In the genomic region with DNA sequence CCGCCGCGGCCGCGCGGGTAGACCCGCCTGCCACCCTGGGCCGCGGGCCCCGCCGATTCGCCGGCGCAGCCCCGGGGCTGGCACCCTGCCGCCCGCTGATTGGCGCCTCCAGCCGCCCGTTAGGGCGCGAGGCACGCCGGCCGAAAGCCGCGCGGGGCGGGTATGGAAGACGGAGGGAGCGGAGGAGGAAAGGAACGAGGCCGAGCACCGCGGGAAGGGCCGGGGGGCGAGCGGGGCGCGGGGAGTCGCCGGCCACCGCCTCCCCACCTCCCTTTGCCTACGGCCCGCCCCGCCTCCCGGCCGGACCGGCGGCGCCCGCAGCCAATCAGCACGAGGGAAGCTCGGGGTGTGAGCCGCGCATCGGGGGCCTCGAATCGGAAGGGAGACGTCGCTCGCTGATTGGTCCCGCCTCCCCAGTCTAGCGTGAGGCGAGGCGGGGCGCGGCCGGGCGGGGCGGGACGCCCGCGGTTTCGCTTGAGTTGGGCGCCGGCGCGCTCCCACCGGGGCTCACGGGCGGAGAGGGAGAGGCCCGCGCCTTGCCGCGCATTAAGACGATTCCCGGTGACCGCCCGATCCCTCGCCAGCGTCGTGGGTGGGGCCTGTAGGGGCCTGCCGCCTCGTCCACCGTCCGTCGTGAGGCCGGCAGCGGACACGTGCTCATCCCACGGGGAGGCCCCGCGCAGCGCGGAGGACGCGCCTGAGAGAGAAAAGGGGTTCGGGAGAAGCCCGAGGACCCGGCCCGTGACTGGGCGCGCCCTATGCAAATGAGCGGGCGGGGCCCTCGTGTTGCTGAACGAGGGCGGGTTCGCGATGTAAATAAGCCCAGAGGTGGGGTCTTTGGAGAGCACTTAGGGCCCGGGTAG, we compare ENCODE assay signal across 1 cellular context.
TF ChIP-seq lines count a peak whose summit lies in the region.

No MANE protein-coding gene starts in this region.

TF ChIP-seq in K562, 482 proteins besides CTCF, POLR2A, EP300 and RAD21 (continued from another document):
- TF ChIP-seq, protein P1, sequence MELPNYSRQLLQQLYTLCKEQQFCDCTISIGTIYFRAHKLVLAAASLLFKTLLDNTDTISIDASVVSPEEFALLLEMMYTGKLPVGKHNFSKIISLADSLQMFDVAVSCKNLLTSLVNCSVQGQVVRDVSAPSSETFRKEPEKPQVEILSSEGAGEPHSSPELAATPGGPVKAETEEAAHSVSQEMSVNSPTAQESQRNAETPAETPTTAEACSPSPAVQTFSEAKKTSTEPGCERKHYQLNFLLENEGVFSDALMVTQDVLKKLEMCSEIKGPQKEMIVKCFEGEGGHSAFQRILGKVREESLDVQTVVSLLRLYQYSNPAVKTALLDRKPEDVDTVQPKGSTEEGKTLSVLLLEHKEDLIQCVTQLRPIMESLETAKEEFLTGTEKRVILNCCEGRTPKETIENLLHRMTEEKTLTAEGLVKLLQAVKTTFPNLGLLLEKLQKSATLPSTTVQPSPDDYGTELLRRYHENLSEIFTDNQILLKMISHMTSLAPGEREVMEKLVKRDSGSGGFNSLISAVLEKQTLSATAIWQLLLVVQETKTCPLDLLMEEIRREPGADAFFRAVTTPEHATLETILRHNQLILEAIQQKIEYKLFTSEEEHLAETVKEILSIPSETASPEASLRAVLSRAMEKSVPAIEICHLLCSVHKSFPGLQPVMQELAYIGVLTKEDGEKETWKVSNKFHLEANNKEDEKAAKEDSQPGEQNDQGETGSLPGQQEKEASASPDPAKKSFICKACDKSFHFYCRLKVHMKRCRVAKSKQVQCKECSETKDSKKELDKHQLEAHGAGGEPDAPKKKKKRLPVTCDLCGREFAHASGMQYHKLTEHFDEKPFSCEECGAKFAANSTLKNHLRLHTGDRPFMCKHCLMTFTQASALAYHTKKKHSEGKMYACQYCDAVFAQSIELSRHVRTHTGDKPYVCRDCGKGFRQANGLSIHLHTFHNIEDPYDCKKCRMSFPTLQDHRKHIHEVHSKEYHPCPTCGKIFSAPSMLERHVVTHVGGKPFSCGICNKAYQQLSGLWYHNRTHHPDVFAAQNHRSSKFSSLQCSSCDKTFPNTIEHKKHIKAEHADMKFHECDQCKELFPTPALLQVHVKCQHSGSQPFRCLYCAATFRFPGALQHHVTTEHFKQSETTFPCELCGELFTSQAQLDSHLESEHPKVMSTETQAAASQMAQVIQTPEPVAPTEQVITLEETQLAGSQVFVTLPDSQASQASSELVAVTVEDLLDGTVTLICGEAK (IDR thresholded peaks at IDR 0.05): no peak
- TF ChIP-seq, protein P1 (CRISPR knock-in tag; IDR thresholded peaks at IDR 0.05): peak; percentile 45; the same call in 1 of the 2 replicates
- TF ChIP-seq, protein P2, sequence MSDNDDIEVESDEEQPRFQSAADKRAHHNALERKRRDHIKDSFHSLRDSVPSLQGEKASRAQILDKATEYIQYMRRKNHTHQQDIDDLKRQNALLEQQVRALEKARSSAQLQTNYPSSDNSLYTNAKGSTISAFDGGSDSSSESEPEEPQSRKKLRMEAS (CRISPR knock-in tag; IDR thresholded peaks at IDR 0.05): peak; percentile 99
- TF ChIP-seq ZNF224 (CRISPR knock-in tag; IDR thresholded peaks at IDR 0.05): no peak
- TF ChIP-seq, protein P3, sequence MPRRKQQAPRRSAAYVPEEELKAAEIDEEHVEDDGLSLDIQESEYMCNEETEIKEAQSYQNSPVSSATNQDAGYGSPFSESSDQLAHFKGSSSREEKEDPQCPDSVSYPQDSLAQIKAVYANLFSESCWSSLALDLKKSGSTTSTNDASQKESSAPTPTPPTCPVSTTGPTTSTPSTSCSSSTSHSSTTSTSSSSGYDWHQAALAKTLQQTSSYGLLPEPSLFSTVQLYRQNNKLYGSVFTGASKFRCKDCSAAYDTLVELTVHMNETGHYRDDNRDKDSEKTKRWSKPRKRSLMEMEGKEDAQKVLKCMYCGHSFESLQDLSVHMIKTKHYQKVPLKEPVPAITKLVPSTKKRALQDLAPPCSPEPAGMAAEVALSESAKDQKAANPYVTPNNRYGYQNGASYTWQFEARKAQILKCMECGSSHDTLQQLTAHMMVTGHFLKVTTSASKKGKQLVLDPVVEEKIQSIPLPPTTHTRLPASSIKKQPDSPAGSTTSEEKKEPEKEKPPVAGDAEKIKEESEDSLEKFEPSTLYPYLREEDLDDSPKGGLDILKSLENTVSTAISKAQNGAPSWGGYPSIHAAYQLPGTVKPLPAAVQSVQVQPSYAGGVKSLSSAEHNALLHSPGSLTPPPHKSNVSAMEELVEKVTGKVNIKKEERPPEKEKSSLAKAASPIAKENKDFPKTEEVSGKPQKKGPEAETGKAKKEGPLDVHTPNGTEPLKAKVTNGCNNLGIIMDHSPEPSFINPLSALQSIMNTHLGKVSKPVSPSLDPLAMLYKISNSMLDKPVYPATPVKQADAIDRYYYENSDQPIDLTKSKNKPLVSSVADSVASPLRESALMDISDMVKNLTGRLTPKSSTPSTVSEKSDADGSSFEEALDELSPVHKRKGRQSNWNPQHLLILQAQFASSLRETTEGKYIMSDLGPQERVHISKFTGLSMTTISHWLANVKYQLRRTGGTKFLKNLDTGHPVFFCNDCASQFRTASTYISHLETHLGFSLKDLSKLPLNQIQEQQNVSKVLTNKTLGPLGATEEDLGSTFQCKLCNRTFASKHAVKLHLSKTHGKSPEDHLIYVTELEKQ (CRISPR knock-in tag; IDR thresholded peaks at IDR 0.05): no peak
- no peak for TF ChIP-seq ZSCAN32 (CRISPR knock-in tag; IDR thresholded peaks at IDR 0.05)
- TF ChIP-seq LARP7 (IDR thresholded peaks at IDR 0.05): no peak
- peak; percentile 70; the same call in 1 of the 2 replicates for TF ChIP-seq ZBTB7A (IDR thresholded peaks at IDR 0.05; ENCODE audit: borderline replicate concordance, control insufficient read depth, low read depth, low read length)
- TF ChIP-seq HDAC1 (IDR thresholded peaks at IDR 0.05): no peak; a peak in 1 of 4 replicates
- TF ChIP-seq POLR2B (IDR thresholded peaks at IDR 0.05; ENCODE audit: low read depth, partially characterized antibody): no peak
- TF ChIP-seq HNRNPLL (IDR thresholded peaks at IDR 0.05; ENCODE audit: low read depth, low read length, poor library complexity, severe bottlenecking): no peak
- TF ChIP-seq, protein P4, sequence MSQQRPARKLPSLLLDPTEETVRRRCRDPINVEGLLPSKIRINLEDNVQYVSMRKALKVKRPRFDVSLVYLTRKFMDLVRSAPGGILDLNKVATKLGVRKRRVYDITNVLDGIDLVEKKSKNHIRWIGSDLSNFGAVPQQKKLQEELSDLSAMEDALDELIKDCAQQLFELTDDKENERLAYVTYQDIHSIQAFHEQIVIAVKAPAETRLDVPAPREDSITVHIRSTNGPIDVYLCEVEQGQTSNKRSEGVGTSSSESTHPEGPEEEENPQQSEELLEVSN (IDR thresholded peaks at IDR 0.05; ENCODE audit: borderline replicate concordance in 1 of 2, extremely low read depth in 1 of 2, insufficient read depth in 1 of 2, insufficient read length in 1 of 2, low read depth in 1 of 2, low read length in 1 of 2, poor library complexity in 1 of 2, severe bottlenecking in 1 of 2): peak; percentile 89 to 91
- TF ChIP-seq SMARCB1 (IDR thresholded peaks at IDR 0.05; ENCODE audit: insufficient read length, low read depth): no peak
- TF ChIP-seq RBFOX2 (IDR thresholded peaks at IDR 0.05; ENCODE audit: low read depth, low read length): peak; percentile 93
- TF ChIP-seq PHF8 (IDR thresholded peaks at IDR 0.05; ENCODE audit: borderline replicate concordance, low read length): peak; percentile 77; the same call in 1 of the 2 replicates
- no peak for TF ChIP-seq ZC3H8 (IDR thresholded peaks at IDR 0.05)
- TF ChIP-seq, protein P5, sequence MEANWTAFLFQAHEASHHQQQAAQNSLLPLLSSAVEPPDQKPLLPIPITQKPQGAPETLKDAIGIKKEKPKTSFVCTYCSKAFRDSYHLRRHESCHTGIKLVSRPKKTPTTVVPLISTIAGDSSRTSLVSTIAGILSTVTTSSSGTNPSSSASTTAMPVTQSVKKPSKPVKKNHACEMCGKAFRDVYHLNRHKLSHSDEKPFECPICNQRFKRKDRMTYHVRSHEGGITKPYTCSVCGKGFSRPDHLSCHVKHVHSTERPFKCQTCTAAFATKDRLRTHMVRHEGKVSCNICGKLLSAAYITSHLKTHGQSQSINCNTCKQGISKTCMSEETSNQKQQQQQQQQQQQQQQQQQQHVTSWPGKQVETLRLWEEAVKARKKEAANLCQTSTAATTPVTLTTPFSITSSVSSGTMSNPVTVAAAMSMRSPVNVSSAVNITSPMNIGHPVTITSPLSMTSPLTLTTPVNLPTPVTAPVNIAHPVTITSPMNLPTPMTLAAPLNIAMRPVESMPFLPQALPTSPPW (CRISPR knock-in tag; IDR thresholded peaks at IDR 0.05): peak; percentile 75
- peak; percentile 56 for TF ChIP-seq RBBP5 (IDR thresholded peaks at IDR 0.05; ENCODE audit: borderline replicate concordance, insufficient read depth, low read length, poor library complexity, severe bottlenecking)
- no peak for TF ChIP-seq GABPB1 (CRISPR knock-in tag; IDR thresholded peaks at IDR 0.05)
- no peak for TF ChIP-seq MTF1 (CRISPR knock-in tag; IDR thresholded peaks at IDR 0.05; ENCODE audit: borderline replicate concordance)
- TF ChIP-seq ZNF263 (CRISPR knock-in tag; IDR thresholded peaks at IDR 0.05; ENCODE audit: borderline replicate concordance): 0 out of 2 replicates have a peak, but pooled peaks have one; percentile 50
- no peak for TF ChIP-seq SRSF9 (IDR thresholded peaks at IDR 0.05; ENCODE audit: borderline replicate concordance, low read depth, low read length)
- TF ChIP-seq FOXK1 (CRISPR knock-in tag; IDR thresholded peaks at IDR 0.05; ENCODE audit: borderline replicate concordance): peak; percentile 89; the same call in 1 of the 2 replicates
